8 cellular contexts compared by ENCODE assay signal in genomic region chr2:218959141-218959731, GRCh38. TPM values are rescaled to one million over a fixed set of nuclear protein-coding genes. Genes with fewer than 3 reads are reported as not detected.
DNase-seq lines count a peak whose midpoint lies in the region; ATAC-seq and TF ChIP-seq lines count a peak whose summit lies in the region.

TSS of gene CDK5R2 (plus strand) at chr2:218959666. CDS start at chr2:218959821, 155 bp downstream.

- peaks cover 48% of the 10 kb centered on the region for H3K27me3 Mint-ChIP-seq in endothelial cell (ENCODE audit: unreplicated experiment)
- H3K27me3 Mint-ChIP-seq in mesothelial cell of epicardium (ENCODE audit: low read depth) = peaks cover 81% of the 10 kb centered on the region

- H3K36me3 Mint-ChIP-seq in endothelial cell (ENCODE audit: low read depth, unreplicated experiment) (peaks cover 8% of the 10 kb centered on the region), mesothelial cell of epicardium (no peaks in the 10 kb centered on the region)

- peak within 1 kb of the TSS; percentile 86 for H3K4me3 Mint-ChIP-seq in endothelial cell (ENCODE audit: unreplicated experiment)
- peak within 1 kb of the TSS; percentile 80 for H3K4me3 Mint-ChIP-seq in mesothelial cell of epicardium

- peaks cover 13% of the 10 kb centered on the region for H3K4me1 Mint-ChIP-seq in endothelial cell (ENCODE audit: unreplicated experiment)
- H3K4me1 Mint-ChIP-seq in mesothelial cell of epicardium = peaks cover 38% of the 10 kb centered on the region

- ATAC-seq in GM19351 (IDR thresholded peaks at IDR 0.05; ENCODE audit: unreplicated experiment) = peak; percentile 98
- peak; percentile 91 for ATAC-seq in HG03442 (IDR thresholded peaks at IDR 0.05; ENCODE audit: unreplicated experiment)

- H3K27ac Mint-ChIP-seq in endothelial cell (ENCODE audit: unreplicated experiment) (no peak within 1 kb of the TSS), mesothelial cell of epicardium (no peak within 1 kb of the TSS)

- TF ChIP-seq CTCF in endothelial cell (IDR thresholded peaks at IDR 0.05; ENCODE audit: unreplicated experiment) (no peak), mesothelial cell of epicardium (IDR thresholded peaks at IDR 0.05; ENCODE audit: unreplicated experiment) (no peak)

- DNase-seq in CD1c-positive myeloid dendritic cell (ENCODE audit: extremely low spot score) (peak; percentile 61), NCI-H524 (lab: John Stamatoyannopoulos, UW) (peak; percentile 90 to 94), endothelial cell (ENCODE audit: low spot score) (peak; percentile 86), mesothelial cell of epicardium (ENCODE audit: low spot score in 2 of 2, unreplicated experiment in 2 of 2) (peak; percentile 85 to 94)
- DNase-seq in activated CD8-positive, alpha-beta memory T cell treated with anti-CD3 and anti-CD28 coated beads for 4 hours (ENCODE audit: low read depth in 2 of 2) = peak; percentile 19 to 27
- DNase-seq in stimulated activated CD8-positive, alpha-beta memory T cell treated with anti-CD3 and anti-CD28 coated beads, Interleukin-4, amount 100 ng/mL, for 24 hours (ENCODE audit: low read depth) = peak; percentile 69

- H3K9me3 Mint-ChIP-seq in endothelial cell (ENCODE audit: unreplicated experiment) = no peaks in the 10 kb centered on the region
- H3K9me3 Mint-ChIP-seq in mesothelial cell of epicardium = no peaks in the 10 kb centered on the region

RNA-seq across cellular contexts. Expression of gene CDK5R2, which starts in this region (rescaled TPM):
- total RNA-seq in endothelial cell (ENCODE audit: unreplicated experiment) = 0.13 TPM
- total RNA-seq in mesothelial cell of epicardium = 0.69 to 0.97 TPM (median 0.90 TPM) in 3 replicates

Comparison
In these comparisons a context has a peak if more than half of its experiments do, and no peak if none do; other contexts are left out.
1. Peak in every context shown above with its lines: DNase-seq and ATAC-seq.
2. Peak in DNase-seq in endothelial cell; RNA of the gene not detected or under 1 TPM.
3. Peak in DNase-seq in mesothelial cell of epicardium; RNA of the gene not detected or under 1 TPM.
4. DNase-seq: peak in every context shown above with its lines; median percentile 92 in NCI-H524; 90 in mesothelial cell of epicardium; 86 in endothelial cell; 69 in stimulated activated CD8-positive, alpha-beta memory T cell treated with anti-CD3 and anti-CD28 coated beads, Interleukin-4, amount 100 ng/mL, for 24 hours; 61 in CD1c-positive myeloid dendritic cell; 23 in activated CD8-positive, alpha-beta memory T cell treated with anti-CD3 and anti-CD28 coated beads for 4 hours.